ENCODE assay signal across 8 cellular contexts in genomic region chr2:42047488-42048317, GRCh38. TPM values are rescaled to one million over a fixed set of nuclear protein-coding genes. Genes with fewer than 3 reads are reported as not detected.
DNase-seq lines count a peak whose midpoint lies in the region; ATAC-seq and TF ChIP-seq lines count a peak whose summit lies in the region.

PKDCC (plus strand) TSS chr2:42048021; CDS start chr2:42048200, 179 bp downstream.

- no peak for TF ChIP-seq CTCF in upper lobe of right lung (IDR thresholded peaks at IDR 0.05)

- intact Hi-C loops in upper lobe of right lung (cut with DNase I) = no loop called here

- H3K27ac ChIP-seq in upper lobe of right lung = peak within 1 kb of the TSS; percentile 76

- peak within 1 kb of the TSS; percentile 69 for H3K4me3 ChIP-seq in upper lobe of right lung

- no peaks in the 10 kb centered on the region for H3K9me3 ChIP-seq in upper lobe of right lung

- H3K4me1 ChIP-seq in upper lobe of right lung = peaks cover 7% of the 10 kb centered on the region

- H3K27me3 ChIP-seq in upper lobe of right lung = no peaks in the 10 kb centered on the region

- DNase-seq in EL = peak; percentile 82
- DNase-seq in NCI-H1048 (lab: John Stamatoyannopoulos, UW) = peak; percentile 15
- peak; percentile 12 for DNase-seq in activated T-helper 9 cell treated with anti-CD3 and anti-CD28 coated beads, Interleukin-2, amount 50 U/mL, for 16 hours (ENCODE audit: low read depth)
- DNase-seq in fibroblast of the conjunctiva (ENCODE audit: low read depth) = peak; percentile 77
- peak; percentile 88 for DNase-seq in myocyte (ENCODE audit: low read depth)
- DNase-seq in upper lobe of right lung = peak; percentile 91

- no peaks in the 10 kb centered on the region for H3K36me3 ChIP-seq in upper lobe of right lung

- ATAC-seq in GM21529 (IDR thresholded peaks at IDR 0.05; ENCODE audit: unreplicated experiment) (peak; percentile 59), upper lobe of right lung (peak; percentile 88), HG03439 (IDR thresholded peaks at IDR 0.05; ENCODE audit: unreplicated experiment) (no peak)

RNA-seq across cellular contexts. Expression of gene PKDCC, which starts in this region (rescaled TPM):
- total RNA-seq in myocyte = 23.6 and 45.0 TPM in 2 replicates
- 29.9 TPM for polyA plus RNA-seq in myocyte (2012)
- total RNA-seq in upper lobe of right lung = 65.5 TPM

Comparison
In these comparisons a context has a peak if more than half of its experiments do, and no peak if none do; other contexts are left out.
1. DNase-seq: peak in every context shown above with its lines; median percentile 91 in upper lobe of right lung; 88 in myocyte; 82 in EL; 77 in fibroblast of the conjunctiva; 15 in NCI-H1048; 12 in activated T-helper 9 cell treated with anti-CD3 and anti-CD28 coated beads, Interleukin-2, amount 50 U/mL, for 16 hours.